Comparison of ENCODE assay signal across 2 cellular contexts in the genomic region with DNA sequence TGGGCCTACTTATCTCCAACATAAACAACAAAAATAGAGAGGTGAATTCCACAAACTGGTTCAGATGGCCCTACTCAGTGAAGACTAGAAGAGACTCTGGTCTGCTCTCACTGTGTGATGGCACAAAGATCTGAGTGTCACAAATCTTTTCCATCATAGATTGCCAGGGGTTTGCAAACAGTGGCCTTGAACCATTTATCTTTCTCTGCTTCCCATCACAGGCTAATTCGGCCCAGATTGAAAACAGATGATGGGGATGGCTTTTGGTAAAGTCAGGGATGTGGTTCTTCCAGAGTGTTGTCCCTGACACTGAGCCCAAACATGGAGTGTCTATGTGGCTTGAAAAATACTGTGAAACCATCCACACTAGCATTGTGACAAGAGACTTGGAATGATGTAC.
TF ChIP-seq lines count a peak whose summit lies in the region.

No MANE protein-coding gene starts in this region.

TF ChIP-seq in A549, 52 proteins besides CTCF, POLR2A, EP300 and RAD21 (continued from another document):
- TF ChIP-seq HOXB13 (CRISPR knock-in tag; IDR thresholded peaks at IDR 0.05; ENCODE audit: low read depth): no peak
- TF ChIP-seq HDAC2 (IDR thresholded peaks at IDR 0.05): no peak
- no peak for TF ChIP-seq TFCP2L1 (CRISPR knock-in tag; IDR thresholded peaks at IDR 0.05)
- no peak for TF ChIP-seq SMC3 (IDR thresholded peaks at IDR 0.05)
TF ChIP-seq in A549: peak in this region for 0.

TF ChIP-seq in SK-N-SH treated with all-trans-retinoic acid at 6 μM for 48 hours, 23 proteins besides CTCF, POLR2A, EP300 and RAD21 (continued from another document):
- TF ChIP-seq CSDC2 (CRISPR knock-in tag; IDR thresholded peaks at IDR 0.05) (no peak), OSR1 (CRISPR knock-in tag; IDR thresholded peaks at IDR 0.05) (no peak), ESRRG (CRISPR knock-in tag; IDR thresholded peaks at IDR 0.05) (no peak), CREB5 (CRISPR knock-in tag; IDR thresholded peaks at IDR 0.05; ENCODE audit: low read depth) (no peak)
